In genomic region chr11:12478743-12479142, GRCh38 we compare ENCODE assay signal across 19 cellular contexts.
DNase-seq lines count a peak whose midpoint lies in the region; ATAC-seq and TF ChIP-seq lines count a peak whose summit lies in the region.
"Had no signal": no experiment of that assay in that cellular context is flagged by ENCODE, and none has a peak within 500 bp of the region (broad histone marks: within the 10 kb centered on the region; RNA-seq: fewer than 3 reads in every experiment).

No MANE protein-coding gene starts in this region.

- H3K4me3 ChIP-seq in cardiac fibroblast (replicated peaks in 1 of 2; ENCODE audit: low read depth in 2 of 2, low read length in 2 of 2) (no peak overlapping the region), heart left ventricle (no peak overlapping the region)
- H3K4me3 ChIP-seq: suprapubic skin had no signal

- no peak overlapping the region for H3K4me3 Mint-ChIP-seq in osteocyte (ENCODE audit: unreplicated experiment)
- H3K4me3 Mint-ChIP-seq: B cell; naive thymus-derived CD4-positive, alpha-beta T cell had no signal

- ATAC-seq in heart left ventricle (peak; percentile 16 to 59 (median 51)), GM21717 (IDR thresholded peaks at IDR 0.05; ENCODE audit: unreplicated experiment) (no peak)
- ATAC-seq: naive thymus-derived CD4-positive, alpha-beta T cell; Panc1 had no signal

- H3K4me1 Mint-ChIP-seq in osteocyte (ENCODE audit: unreplicated experiment): peaks cover 16% of the 10 kb centered on the region
- H3K4me1 Mint-ChIP-seq: B cell; naive thymus-derived CD4-positive, alpha-beta T cell had no signal

- 42 to 51% (median 49%) methylated on average over 4 of the region's 4 CpGs for WGBS in heart left ventricle, 4 donors

- TF ChIP-seq POLR2A in heart left ventricle (IDR thresholded peaks at IDR 0.05): no peak

- H3K36me3 Mint-ChIP-seq in osteocyte (ENCODE audit: unreplicated experiment): peaks cover 64% of the 10 kb centered on the region

- TF ChIP-seq CTCF in cardiac fibroblast (IDR thresholded peaks at IDR 0.05; ENCODE audit: low read depth, low read length) (no peak), heart left ventricle (IDR thresholded peaks at IDR 0.05) (no peak), osteocyte (IDR thresholded peaks at IDR 0.05) (no peak)

- no peaks in the 10 kb centered on the region for H3K27me3 ChIP-seq in heart left ventricle
- H3K27me3 ChIP-seq: suprapubic skin had no signal

- H3K9me3 Mint-ChIP-seq in osteocyte (ENCODE audit: unreplicated experiment): no peaks in the 10 kb centered on the region
- H3K9me3 Mint-ChIP-seq: activated T-helper 2 cell treated with anti-CD3 and anti-CD28 coated beads, Interferon-gamma antibody, Interleukin-2, Interleukin-4, amounts not matched to agents 10 μg/mL and 5 μg/mL and 100 μg/mL, durations not matched to agents 14 hours and 24 hours and 36 hours had no signal

- H3K27ac Mint-ChIP-seq in osteocyte (ENCODE audit: unreplicated experiment): peak overlapping the region; percentile 80
- H3K27ac Mint-ChIP-seq: activated T-helper 2 cell treated with anti-CD3 and anti-CD28 coated beads, Interferon-gamma antibody, Interleukin-2, Interleukin-4, amounts not matched to agents 10 μg/mL and 5 μg/mL and 100 μg/mL, durations not matched to agents 14 hours and 24 hours and 36 hours; B cell had no signal

- H3K36me3 ChIP-seq in heart left ventricle: peaks cover 0 to 85% (median 46%) of the 10 kb centered on the region in 9 donors
- H3K36me3 ChIP-seq: WERI-Rb-1 had no signal

- peak overlapping the region in 7 of 12 donors; percentile 5 to 69 (median 48) for H3K27ac ChIP-seq in heart left ventricle
- H3K27ac ChIP-seq: suprapubic skin, WERI-Rb-1 had no signal

- H3K27me3 Mint-ChIP-seq in osteocyte (ENCODE audit: unreplicated experiment): no peaks in the 10 kb centered on the region

- DNase-seq in GM04504 (ENCODE audit: low read depth) (peak; percentile 36), cardiac fibroblast (ENCODE audit: low read depth in 2 of 2) (peak; percentile 55 to 61), heart left ventricle (peak in 4 of 5 donors; percentile 35 to 56 (median 50)), osteocyte (ENCODE audit: extremely low spot score, unreplicated experiment) (no peak), NOMO-1 (lab: John Stamatoyannopoulos, UW; ENCODE audit: unreplicated experiment in 2 of 2) (no peak), NCI-H226 (no peak)
- DNase-seq in NK-92 treated with Interleukin-12 subunit alpha and Interleukin-12 subunit beta, amount 100 ng/mL, for 24 hours (lab: John Stamatoyannopoulos, UW): no peak
- DNase-seq: activated CD8-positive, alpha-beta memory T cell treated with anti-CD3 and anti-CD28 coated beads for 24 hours; DMS153; naive thymus-derived CD4-positive, alpha-beta T cell; NCI-H187 treated with DMSO at 0.1 percent for 48 hours; retina; stimulated activated CD4-positive, alpha-beta T cell treated with anti-CD3 and anti-CD28 coated beads, Interleukin-2, amount 100 ng/mL, for 24 hours; WERI-Rb-1 had no signal

- peaks cover 0 to 27% (median 12%) of the 10 kb centered on the region in 12 donors for H3K4me1 ChIP-seq in heart left ventricle
- H3K4me1 ChIP-seq: suprapubic skin had no signal

- H3K9me3 ChIP-seq in heart left ventricle: no peaks in the 10 kb centered on the region
- H3K9me3 ChIP-seq: suprapubic skin had no signal

- intact Hi-C loops in heart left ventricle (cut with DNase I): loop anchor here in 2 of 10 donors (5.0 kb wide), 2 partner anchors 41 to 66 kb away; no protein-coding TSS in a partner anchor

Comparison
In these comparisons a context has a peak if more than half of its experiments do, and no peak if none do; other contexts are left out.
1. DNase-seq: peak in GM04504 (single experiment), cardiac fibroblast (2 of 2) and heart left ventricle (4 of 5); none in osteocyte (single experiment), NOMO-1 (0 of 2), NK-92 treated with Interleukin-12 subunit alpha and Interleukin-12 subunit beta, amount 100 ng/mL, for 24 hours (single experiment) and NCI-H226 (single experiment).